In genomic region chr2:223746611-223747010, GRCh38 we compare ENCODE assay signal across 21 cellular contexts.
DNase-seq lines count a peak whose midpoint lies in the region; ATAC-seq, FAIRE-seq and TF ChIP-seq lines count a peak whose summit lies in the region.
"Had no signal": no experiment of that assay in that cellular context is flagged by ENCODE, and none has a peak within 500 bp of the region (broad histone marks: within the 10 kb centered on the region; RNA-seq: fewer than 3 reads in every experiment).

No MANE protein-coding gene starts in this region.

- no peaks in the 10 kb centered on the region for H3K36me3 ChIP-seq in A673 (ENCODE audit: insufficient read depth, low read length, poor library complexity, severe bottlenecking)
- H3K36me3 ChIP-seq: BLaER1 had no signal

- ATAC-seq in memory B cell (ENCODE audit: low read depth), result no peak
- ATAC-seq: A549; CD8-positive, alpha-beta T cell had no signal

- H3K27ac ChIP-seq in A673 (ENCODE audit: low read depth, low read length, poor library complexity, severe bottlenecking), result peak overlapping the region; percentile 96
- H3K27ac ChIP-seq: A549, BLaER1, C4-2B, GM23248 had no signal

- peak overlapping the region; percentile 9 for H3K27ac Mint-ChIP-seq in memory B cell
- H3K27ac Mint-ChIP-seq: CD8-positive, alpha-beta T cell had no signal

- peaks cover 45% of the 10 kb centered on the region for H3K4me1 ChIP-seq in A673 (ENCODE audit: insufficient read depth, low read length, poor library complexity, severe bottlenecking)
- H3K4me1 ChIP-seq: BLaER1 had no signal

- H3K4me3 Mint-ChIP-seq in memory B cell, result no peak overlapping the region
- H3K4me3 Mint-ChIP-seq: CD4-positive, CD25-positive, alpha-beta regulatory T cell; CD8-positive, alpha-beta T cell had no signal

- H3K9me3 ChIP-seq in A673 (ENCODE audit: low read depth, low read length, poor library complexity, severe bottlenecking), result no peaks in the 10 kb centered on the region
- H3K9me3 ChIP-seq: A549, BLaER1, Caco-2 had no signal

- no peak overlapping the region for H3K4me3 ChIP-seq in A673 (ENCODE audit: low read depth, low read length, poor library complexity, severe bottlenecking)
- H3K4me3 ChIP-seq: A549, BLaER1, GM23248 had no signal

- peaks cover 8% of the 10 kb centered on the region for H3K4me1 Mint-ChIP-seq in memory B cell

- intact Hi-C loops in A673 (cut with micrococcal nuclease; ENCODE audit: unreplicated experiment), result loop anchor here (1.0 to 5.0 kb wide), 3 partner anchors 391 to 630 kb away; no protein-coding TSS in a partner anchor

- DNase-seq in A673 (ENCODE audit: low spot score), result peak; percentile 93
- peak; percentile 45 for DNase-seq in dermis blood vessel endothelial cell
- no peak for DNase-seq in memory B cell (ENCODE audit: low spot score in 2 of 2)
- no peak for DNase-seq in NCI-H1694 (lab: John Stamatoyannopoulos, UW)
- DNase-seq in NCI-H1694 treated with DMSO at 0.1 percent for 48 hours (lab: John Stamatoyannopoulos, UW), result no peak
- DNase-seq in GM19239 (ENCODE audit: insufficient read length, low spot score), result no peak
- DNase-seq: 8988T; Caco-2; CD4-positive, CD25-positive, alpha-beta regulatory T cell; CD8-positive, alpha-beta T cell; DMS153; DND-41; GM23248; H7; HCEC 1CT had no signal

- CTCF ChIA-PET in A673 (lab: Charles Lee), result no interaction called here

- no peaks in the 10 kb centered on the region for H3K27me3 ChIP-seq in A673 (replicated peaks; ENCODE audit: insufficient read depth, low read depth, low read length, poor library complexity)
- H3K27me3 ChIP-seq: BLaER1 had no signal

- no peak for TF ChIP-seq CTCF in A673 (conservative IDR thresholded peaks at IDR 0.05; ENCODE audit: low read depth, low read length)

- BruUV-seq in A673 (replicated peaks; lab: Mats Ljungman, UMichigan), result no TSS peak

- H3K36me3 Mint-ChIP-seq in memory B cell, result peaks cover 1% of the 10 kb centered on the region
- H3K36me3 Mint-ChIP-seq: CD4-positive, CD25-positive, alpha-beta regulatory T cell; CD8-positive, alpha-beta T cell had no signal

- FAIRE-seq in GM19239 (lab: Jason Lieb, UNC), result no peak
- FAIRE-seq: A549, G401.6, GM12892, H1 had no signal

- H3K27me3 Mint-ChIP-seq in memory B cell, result peaks cover 2% of the 10 kb centered on the region

- POLR2A ChIA-PET in A673 (lab: Charles Lee; ENCODE audit: low non-redundant PET), result no interaction called here

- H3K9me3 Mint-ChIP-seq in memory B cell, result peaks cover 3% of the 10 kb centered on the region
- H3K9me3 Mint-ChIP-seq: CD8-positive, alpha-beta T cell had no signal

Comparison
In these comparisons a context has a peak if more than half of its experiments do, and no peak if none do; other contexts are left out.
1. DNase-seq: peak in A673 (single experiment) and dermis blood vessel endothelial cell (single experiment); none in memory B cell (0 of 2), NCI-H1694 (single experiment), NCI-H1694 treated with DMSO at 0.1 percent for 48 hours (single experiment) and GM19239 (single experiment).